1 cellular context compared by ENCODE assay signal in the genomic region with DNA sequence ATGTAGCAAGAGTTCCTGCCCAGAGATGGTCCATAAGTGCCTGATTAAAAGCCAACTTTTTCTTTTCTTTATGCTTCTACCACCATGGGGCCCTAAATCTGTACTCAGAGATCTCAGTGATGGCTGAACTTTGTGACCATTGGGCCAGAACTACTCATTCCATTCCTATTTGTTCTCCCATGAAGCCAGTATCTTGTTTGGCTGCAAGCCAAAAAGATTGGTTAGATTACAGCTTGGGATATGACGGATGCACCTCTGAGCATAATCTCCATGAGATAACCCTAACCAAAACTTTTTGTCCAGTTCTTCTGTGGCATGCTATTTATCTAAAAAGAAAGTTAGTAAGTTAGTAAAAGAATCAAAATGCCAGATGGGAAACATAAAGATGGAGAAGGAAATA.
TF ChIP-seq lines count a peak whose summit lies in the region.

No MANE protein-coding gene starts in this region.

TF ChIP-seq in SK-N-SH treated with all-trans-retinoic acid at 6 μM for 48 hours, 23 proteins besides CTCF, POLR2A, EP300 and RAD21 (continued from another document):
- TF ChIP-seq, protein P1, sequence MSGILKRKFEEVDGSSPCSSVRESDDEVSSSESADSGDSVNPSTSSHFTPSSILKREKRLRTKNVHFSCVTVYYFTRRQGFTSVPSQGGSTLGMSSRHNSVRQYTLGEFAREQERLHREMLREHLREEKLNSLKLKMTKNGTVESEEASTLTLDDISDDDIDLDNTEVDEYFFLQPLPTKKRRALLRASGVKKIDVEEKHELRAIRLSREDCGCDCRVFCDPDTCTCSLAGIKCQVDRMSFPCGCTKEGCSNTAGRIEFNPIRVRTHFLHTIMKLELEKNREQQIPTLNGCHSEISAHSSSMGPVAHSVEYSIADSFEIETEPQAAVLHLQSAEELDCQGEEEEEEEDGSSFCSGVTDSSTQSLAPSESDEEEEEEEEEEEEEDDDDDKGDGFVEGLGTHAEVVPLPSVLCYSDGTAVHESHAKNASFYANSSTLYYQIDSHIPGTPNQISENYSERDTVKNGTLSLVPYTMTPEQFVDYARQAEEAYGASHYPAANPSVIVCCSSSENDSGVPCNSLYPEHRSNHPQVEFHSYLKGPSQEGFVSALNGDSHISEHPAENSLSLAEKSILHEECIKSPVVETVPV (CRISPR knock-in tag; IDR thresholded peaks at IDR 0.05) = no peak
- TF ChIP-seq PATZ1 (CRISPR knock-in tag; IDR thresholded peaks at IDR 0.05; ENCODE audit: borderline replicate concordance) = no peak
- no peak for TF ChIP-seq ZFP3 (CRISPR knock-in tag; IDR thresholded peaks at IDR 0.05)
- TF ChIP-seq ZNF8 (CRISPR knock-in tag; IDR thresholded peaks at IDR 0.05) = no peak
- TF ChIP-seq ZC3H10 (CRISPR knock-in tag; IDR thresholded peaks at IDR 0.05) = no peak
- TF ChIP-seq BACH2 (CRISPR knock-in tag; IDR thresholded peaks at IDR 0.05; ENCODE audit: borderline replicate concordance) = no peak
- TF ChIP-seq RARB (CRISPR knock-in tag; IDR thresholded peaks at IDR 0.05) = no peak
- TF ChIP-seq SNAI2 (CRISPR knock-in tag; IDR thresholded peaks at IDR 0.05) = no peak
- no peak for TF ChIP-seq ZNF565 (CRISPR knock-in tag; conservative IDR thresholded peaks at IDR 0.05; ENCODE audit: low read depth)
- no peak for TF ChIP-seq CSDC2 (CRISPR knock-in tag; IDR thresholded peaks at IDR 0.05)
- TF ChIP-seq GLIS3 (CRISPR knock-in tag; IDR thresholded peaks at IDR 0.05) = no peak
- no peak for TF ChIP-seq CREB5 (CRISPR knock-in tag; IDR thresholded peaks at IDR 0.05; ENCODE audit: low read depth)
- no peak for TF ChIP-seq PPARA (CRISPR knock-in tag; IDR thresholded peaks at IDR 0.05; ENCODE audit: borderline replicate concordance)
- TF ChIP-seq, protein P2, sequence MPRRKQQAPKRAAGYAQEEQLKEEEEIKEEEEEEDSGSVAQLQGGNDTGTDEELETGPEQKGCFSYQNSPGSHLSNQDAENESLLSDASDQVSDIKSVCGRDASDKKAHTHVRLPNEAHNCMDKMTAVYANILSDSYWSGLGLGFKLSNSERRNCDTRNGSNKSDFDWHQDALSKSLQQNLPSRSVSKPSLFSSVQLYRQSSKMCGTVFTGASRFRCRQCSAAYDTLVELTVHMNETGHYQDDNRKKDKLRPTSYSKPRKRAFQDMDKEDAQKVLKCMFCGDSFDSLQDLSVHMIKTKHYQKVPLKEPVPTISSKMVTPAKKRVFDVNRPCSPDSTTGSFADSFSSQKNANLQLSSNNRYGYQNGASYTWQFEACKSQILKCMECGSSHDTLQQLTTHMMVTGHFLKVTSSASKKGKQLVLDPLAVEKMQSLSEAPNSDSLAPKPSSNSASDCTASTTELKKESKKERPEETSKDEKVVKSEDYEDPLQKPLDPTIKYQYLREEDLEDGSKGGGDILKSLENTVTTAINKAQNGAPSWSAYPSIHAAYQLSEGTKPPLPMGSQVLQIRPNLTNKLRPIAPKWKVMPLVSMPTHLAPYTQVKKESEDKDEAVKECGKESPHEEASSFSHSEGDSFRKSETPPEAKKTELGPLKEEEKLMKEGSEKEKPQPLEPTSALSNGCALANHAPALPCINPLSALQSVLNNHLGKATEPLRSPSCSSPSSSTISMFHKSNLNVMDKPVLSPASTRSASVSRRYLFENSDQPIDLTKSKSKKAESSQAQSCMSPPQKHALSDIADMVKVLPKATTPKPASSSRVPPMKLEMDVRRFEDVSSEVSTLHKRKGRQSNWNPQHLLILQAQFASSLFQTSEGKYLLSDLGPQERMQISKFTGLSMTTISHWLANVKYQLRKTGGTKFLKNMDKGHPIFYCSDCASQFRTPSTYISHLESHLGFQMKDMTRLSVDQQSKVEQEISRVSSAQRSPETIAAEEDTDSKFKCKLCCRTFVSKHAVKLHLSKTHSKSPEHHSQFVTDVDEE (CRISPR knock-in tag; IDR thresholded peaks at IDR 0.05) = no peak
